In genomic region chr5:43514471-43514815, GRCh38 we compare ENCODE assay signal across 8 cellular contexts. TPM values are rescaled to one million over a fixed set of nuclear protein-coding genes. Genes with fewer than 3 reads are reported as not detected.
A peak's percentile ranks its signal among the peaks of the same experiment; 100 is the strongest.
DNase-seq lines count a peak whose midpoint lies in the region; ATAC-seq and TF ChIP-seq lines count a peak whose summit lies in the region.

No MANE protein-coding gene starts in this region.

- H3K36me3 Mint-ChIP-seq in effector memory CD8-positive, alpha-beta T cell (ENCODE audit: insufficient read depth): peaks cover 10% of the 10 kb centered on the region
- no peaks in the 10 kb centered on the region for H3K36me3 Mint-ChIP-seq in natural killer cell

- no peaks in the 10 kb centered on the region for H3K9me3 Mint-ChIP-seq in effector memory CD8-positive, alpha-beta T cell
- no peaks in the 10 kb centered on the region for H3K9me3 Mint-ChIP-seq in natural killer cell

- intact Hi-C loops in natural killer cell (cut with micrococcal nuclease): loop anchor here (1.0 to 2.0 kb wide), 2 partner anchors 30 to 42 kb away; partner anchors contain the start of gene PAIP1

- peaks cover 13 to 24% of the 10 kb centered on the region in 2 donors for H3K4me1 Mint-ChIP-seq in effector memory CD8-positive, alpha-beta T cell (ENCODE audit: low read depth in 2 of 2)
- H3K4me1 Mint-ChIP-seq in natural killer cell: peaks cover 24 to 31% of the 10 kb centered on the region in 2 donors

- DNase-seq in DMS114 treated with DMSO at 0.1 percent for 48 hours (lab: John Stamatoyannopoulos, UW; ENCODE audit: unreplicated experiment) (peak; percentile 50), SHP77 (lab: John Stamatoyannopoulos, UW) (peak; percentile 17 to 63), natural killer cell (no peak), NCI-H524 treated with DMSO at 0.1 percent for 48 hours (lab: John Stamatoyannopoulos, UW) (no peak), D341Med (ENCODE audit: low spot score) (no peak)
- DNase-seq in effector memory CD8-positive, alpha-beta T cell: no peak

- no peak for TF ChIP-seq CTCF in natural killer cell (IDR thresholded peaks at IDR 0.05)

- ATAC-seq in GM19025 (IDR thresholded peaks at IDR 0.05; ENCODE audit: low read depth, unreplicated experiment) (peak; percentile 16), HG03139 (IDR thresholded peaks at IDR 0.05; ENCODE audit: unreplicated experiment) (peak; percentile 10), natural killer cell (peak; percentile 51 to 57 (median 54))
- ATAC-seq in effector memory CD8-positive, alpha-beta T cell (replicated peaks): peak; percentile 47

- H3K27ac Mint-ChIP-seq in effector memory CD8-positive, alpha-beta T cell: peak overlapping the region; percentile 88 to 95
- peak overlapping the region; percentile 91 to 93 for H3K27ac Mint-ChIP-seq in natural killer cell

- H3K4me3 Mint-ChIP-seq in effector memory CD8-positive, alpha-beta T cell: peak overlapping the region; percentile 86 to 91
- peak overlapping the region; percentile 92 for H3K4me3 Mint-ChIP-seq in natural killer cell

- no peaks in the 10 kb centered on the region for H3K27me3 Mint-ChIP-seq in effector memory CD8-positive, alpha-beta T cell
- peaks cover 0 to 3% of the 10 kb centered on the region in 2 donors for H3K27me3 Mint-ChIP-seq in natural killer cell (ENCODE audit: low read depth in 2 of 2)

RNA-seq across cellular contexts. Expression of gene C5orf34, which starts 0.5 kb away (rescaled TPM):
- 1 to 10 TPM; 1.1 to 1.8 (median 1.3) TPM for total RNA-seq in natural killer cell

RNA-seq across cellular contexts. Expression of gene TMEM267, which starts 30.8 kb away (rescaled TPM):
- total RNA-seq in natural killer cell: 10 to 100 TPM in 1 of 3 donors, 1 to 10 TPM in 2; 7.2 to 12.8 (median 8.8) TPM

RNA-seq across cellular contexts. Expression of gene PAIP1, which starts 42.4 kb away (rescaled TPM):
- 10 to 100 TPM; 22.4 to 35.1 (median 29.2) TPM for total RNA-seq in natural killer cell

Comparison
In these comparisons a context has a peak if more than half of its experiments do, and no peak if none do; other contexts are left out.
1. DNase-seq: peak in DMS114 treated with DMSO at 0.1 percent for 48 hours (single experiment) and SHP77 (2 of 2); none in effector memory CD8-positive, alpha-beta T cell (0 of 3), natural killer cell (single experiment), NCI-H524 treated with DMSO at 0.1 percent for 48 hours (single experiment) and D341Med (single experiment).
2. Peak in every context shown above with its lines, with median percentiles within 50 percentile points of each other: ATAC-seq.